Comparison of ENCODE assay signal across 10 cellular contexts in genomic region chr11:26134481-26135355, GRCh38.
DNase-seq lines count a peak whose midpoint lies in the region; ATAC-seq, FAIRE-seq and TF ChIP-seq lines count a peak whose summit lies in the region.
"Had no signal": no experiment of that assay in that cellular context is flagged by ENCODE, and none has a peak within 500 bp of the region (broad histone marks: within the 10 kb centered on the region; RNA-seq: fewer than 3 reads in every experiment).

No MANE protein-coding gene starts in this region.

- in situ Hi-C loops in HepG2 (cut with HindIII; ENCODE audit: extremely low pct_ligation_motif_present, low pct_unique_long_range_greater_than_20kb): no loop called here

- no peak overlapping the region for H3K27ac Mint-ChIP-seq in natural killer cell
- H3K27ac Mint-ChIP-seq in activated T-cell treated with anti-CD3 and anti-CD28 coated beads, Interleukin-2, amount 50 U/mL, for 24 hours: no peak overlapping the region

- DNase-seq in DMS53 treated with DMSO at 0.1 percent for 48 hours (lab: John Stamatoyannopoulos, UW; ENCODE audit: unreplicated experiment) (peak; percentile 31), RWPE2 (ENCODE audit: low spot score) (no peak), HepG2 (ENCODE audit: low spot score) (peak; percentile 3), natural killer cell (no peak)
- DNase-seq in effector CD8-positive, alpha-beta T cell (lab: John Stamatoyannopoulos, UW): no peak
- DNase-seq in activated T-cell treated with anti-CD3 and anti-CD28 coated beads, Interleukin-2, amount 50 U/mL, for 24 hours: no peak

- no peaks in the 10 kb centered on the region for H3K27me3 Mint-ChIP-seq in natural killer cell (ENCODE audit: low read depth in 2 of 2)
- H3K27me3 Mint-ChIP-seq in activated T-cell treated with anti-CD3 and anti-CD28 coated beads, Interleukin-2, amount 50 U/mL, for 24 hours: no peaks in the 10 kb centered on the region
- H3K27me3 Mint-ChIP-seq: IgD-negative memory B cell had no signal

- POLR2A ChIA-PET in HepG2 (lab: Yijun Ruan, JAX): no interaction called here

- no peak overlapping the region for H3K4me2 ChIP-seq in HepG2 (ENCODE audit: low read depth, low read length)

- H3K36me3 Mint-ChIP-seq in natural killer cell: no peaks in the 10 kb centered on the region
- no peaks in the 10 kb centered on the region for H3K36me3 Mint-ChIP-seq in activated T-cell treated with anti-CD3 and anti-CD28 coated beads, Interleukin-2, amount 50 U/mL, for 24 hours (ENCODE audit: low read depth)

- TF ChIP-seq POLR2A in HepG2 (IDR thresholded peaks at IDR 0.05; ENCODE audit: insufficient read depth in 1 of 2, low read depth in 2 of 2, low read length in 2 of 2): no peak

- H3K36me3 ChIP-seq in RWPE2 (ENCODE audit: low read depth) (no peaks in the 10 kb centered on the region), HepG2 (replicated peaks in 1 of 2; ENCODE audit: control insufficient read depth in 1 of 2, insufficient read depth in 2 of 2, low read length in 2 of 2) (no peaks in the 10 kb centered on the region)

- ATAC-seq in GM21825 (IDR thresholded peaks at IDR 0.05; ENCODE audit: unreplicated experiment) (peak; percentile 61), RWPE2 (ENCODE audit: low read depth) (peak; percentile 49; the same call in 1 of the 3 replicates), HepG2 (peak; percentile 63; the same call in 2 of the 3 replicates), natural killer cell (no peak), HG03139 (IDR thresholded peaks at IDR 0.05; ENCODE audit: unreplicated experiment) (no peak)

- H3K4me1 Mint-ChIP-seq in natural killer cell: no peaks in the 10 kb centered on the region
- no peaks in the 10 kb centered on the region for H3K4me1 Mint-ChIP-seq in activated T-cell treated with anti-CD3 and anti-CD28 coated beads, Interleukin-2, amount 50 U/mL, for 24 hours (ENCODE audit: low read depth)

- intact Hi-C loops in HepG2 (cut with micrococcal nuclease; ENCODE audit: unreplicated experiment): loop anchor here (1.0 kb wide), 1 partner anchor 152 kb away; no protein-coding TSS in a partner anchor
- intact Hi-C loops in natural killer cell (cut with micrococcal nuclease): no loop called here

- H3K9ac ChIP-seq in HepG2 (ENCODE audit: insufficient read depth, low read depth, low read length): no peak overlapping the region

- H3K79me2 ChIP-seq in HepG2 (ENCODE audit: insufficient read depth, low read length): no peaks in the 10 kb centered on the region

- H4K20me1 ChIP-seq in HepG2 (ENCODE audit: insufficient read depth, low read length): no peaks in the 10 kb centered on the region

- no peak overlapping the region for H2AFZ ChIP-seq in HepG2 (ENCODE audit: low read length)

- TF ChIP-seq CTCF in RWPE2 (IDR thresholded peaks at IDR 0.05; ENCODE audit: poor library complexity, severe bottlenecking): peak; percentile 57
- peak; percentile 53 for TF ChIP-seq CTCF in HepG2 (CRISPR knock-in tag; IDR thresholded peaks at IDR 0.05)
- TF ChIP-seq CTCF in natural killer cell (IDR thresholded peaks at IDR 0.05): no peak

- FAIRE-seq in HepG2 (lab: Jason Lieb, UNC): no peak
- FAIRE-seq: endometrium had no signal

- TF ChIP-seq EP300 in HepG2 (IDR thresholded peaks at IDR 0.05; ENCODE audit: low read depth in 2 of 2, low read length in 2 of 2) (no peak), HepG2 (CRISPR knock-in tag; IDR thresholded peaks at IDR 0.05; ENCODE audit: borderline replicate concordance) (no peak)

- no peak overlapping the region for H3K4me3 Mint-ChIP-seq in natural killer cell
- H3K4me3 Mint-ChIP-seq in activated T-cell treated with anti-CD3 and anti-CD28 coated beads, Interleukin-2, amount 50 U/mL, for 24 hours: no peak overlapping the region

- no peak for TF ChIP-seq RAD21 in HepG2 (CRISPR knock-in tag; IDR thresholded peaks at IDR 0.05)

- H3K27ac ChIP-seq in RWPE2 (ENCODE audit: poor library complexity, severe bottlenecking): no peak overlapping the region
- H3K27ac ChIP-seq in HepG2 (ENCODE audit: extremely low read length, insufficient read depth, low read length): no peak overlapping the region

- H3K4me3 ChIP-seq in RWPE2 (ENCODE audit: severe bottlenecking) (no peak overlapping the region), HepG2 (replicated peaks in 1 of 3; ENCODE audit: insufficient read depth in 1 of 3, low read depth in 2 of 3, low read length in 3 of 3) (no peak overlapping the region)

- CTCF ChIA-PET in HepG2 (lab: Yijun Ruan, JAX; ENCODE audit: low intra/inter-chr PET ratio, low total read pairs): no interaction called here

- no peaks in the 10 kb centered on the region for H3K27me3 ChIP-seq in RWPE2 (ENCODE audit: insufficient read depth, poor library complexity, severe bottlenecking)
- H3K27me3 ChIP-seq in HepG2 (ENCODE audit: control insufficient read depth in 1 of 2, insufficient read depth in 2 of 2, low read length in 2 of 2): no peaks in the 10 kb centered on the region

- H3K4me1 ChIP-seq in RWPE2 (ENCODE audit: insufficient read depth, poor library complexity, severe bottlenecking) (no peaks in the 10 kb centered on the region), HepG2 (ENCODE audit: insufficient read depth, low read length) (no peaks in the 10 kb centered on the region)

- WGBS in HepG2 (ENCODE audit: low lambda C conversion rate): 3% methylated on average over 6 of the region's 6 CpGs

- H3K9me3 ChIP-seq in RWPE2 (ENCODE audit: severe bottlenecking) (no peaks in the 10 kb centered on the region), HepG2 (ENCODE audit: low read length) (no peaks in the 10 kb centered on the region)

- peaks cover 7 to 12% of the 10 kb centered on the region in 2 donors for H3K9me3 Mint-ChIP-seq in natural killer cell
- H3K9me3 Mint-ChIP-seq in activated T-cell treated with anti-CD3 and anti-CD28 coated beads, Interleukin-2, amount 50 U/mL, for 24 hours: peaks cover 2% of the 10 kb centered on the region
- H3K9me3 Mint-ChIP-seq: IgD-negative memory B cell had no signal

- no TSS peak for BruUV-seq in HepG2 (replicated peaks; lab: Mats Ljungman, UMichigan)

TF ChIP-seq in HepG2, 621 proteins besides CTCF, POLR2A, EP300 and RAD21:
- TF ChIP-seq ATF2 (CRISPR knock-in tag; IDR thresholded peaks at IDR 0.05) (no peak), HOXA3 (CRISPR knock-in tag; IDR thresholded peaks at IDR 0.05) (no peak), STAG1 (CRISPR knock-in tag; IDR thresholded peaks at IDR 0.05) (peak; percentile 54)
TF ChIP-seq in HepG2: peak in this region for 1.

Comparison
In these comparisons a context has a peak if more than half of its experiments do, and no peak if none do; other contexts are left out.
1. DNase-seq: peak in DMS53 treated with DMSO at 0.1 percent for 48 hours (single experiment) and HepG2 (single experiment); none in RWPE2 (single experiment), natural killer cell (single experiment), effector CD8-positive, alpha-beta T cell (single experiment) and activated T-cell treated with anti-CD3 and anti-CD28 coated beads, Interleukin-2, amount 50 U/mL, for 24 hours (single experiment).
2. ATAC-seq: peak in GM21825 (single experiment), RWPE2 (single experiment) and HepG2 (single experiment); none in natural killer cell (0 of 3) and HG03139 (single experiment).